In genomic region chr11:46333129-46333947, GRCh38 we compare ENCODE assay signal across 8 cellular contexts. TPM values are rescaled to one million over a fixed set of nuclear protein-coding genes. Genes with fewer than 3 reads are reported as not detected.
DNase-seq lines count a peak whose midpoint lies in the region; ATAC-seq and TF ChIP-seq lines count a peak whose summit lies in the region.

No MANE protein-coding gene starts in this region.

- H3K9ac ChIP-seq in neural cell (ENCODE audit: low read length), result peak overlapping the region; percentile 72

- H3K27ac ChIP-seq in neural cell (ENCODE audit: low read length), result peak overlapping the region; percentile 62

- H3K4me1 Mint-ChIP-seq in dendritic cell treated with granulocyte-macrophage colony-stimulating factor and Interleukin-4, amounts not matched to agents 40 ng/mL and 50 ng/mL, for 4 days (ENCODE audit: low read depth), result peaks cover 85% of the 10 kb centered on the region

- H3K4me2 ChIP-seq in neural cell (ENCODE audit: low read length), result peak overlapping the region; percentile 73

- H3K36me3 Mint-ChIP-seq in dendritic cell treated with granulocyte-macrophage colony-stimulating factor and Interleukin-4, amounts not matched to agents 40 ng/mL and 50 ng/mL, for 4 days (ENCODE audit: low read depth), result no peaks in the 10 kb centered on the region

- DNase-seq in D341Med (ENCODE audit: low spot score) (peak; percentile 67), NCI-H748 (lab: John Stamatoyannopoulos, UW; ENCODE audit: unreplicated experiment) (peak; percentile 67)

- no peaks in the 10 kb centered on the region for H3K9me3 Mint-ChIP-seq in dendritic cell treated with granulocyte-macrophage colony-stimulating factor and Interleukin-4, amounts not matched to agents 40 ng/mL and 50 ng/mL, for 4 days

- H3K27me3 ChIP-seq in neural cell (ENCODE audit: insufficient read depth, low read depth, low read length), result peaks cover 20% of the 10 kb centered on the region

- H3K79me2 ChIP-seq in neural cell (replicated peaks; ENCODE audit: insufficient read depth, low read length), result peaks cover 5% of the 10 kb centered on the region

- H3K27me3 Mint-ChIP-seq in dendritic cell treated with granulocyte-macrophage colony-stimulating factor and Interleukin-4, amounts not matched to agents 40 ng/mL and 50 ng/mL, for 4 days, result peaks cover 64% of the 10 kb centered on the region

- H4K20me1 ChIP-seq in neural cell (ENCODE audit: insufficient read depth), result no peaks in the 10 kb centered on the region

- no peaks in the 10 kb centered on the region for H3K9me3 ChIP-seq in neural cell (ENCODE audit: low read length)

- no peak for TF ChIP-seq CTCF in neural cell (IDR thresholded peaks at IDR 0.05; ENCODE audit: poor library complexity, severe bottlenecking)

- intact Hi-C loops in dendritic cell treated with granulocyte-macrophage colony-stimulating factor and Interleukin-4, amounts not matched to agents 40 ng/mL and 50 ng/mL, for 4 days (cut with micrococcal nuclease), result no loop called here

- H2AFZ ChIP-seq in neural cell (ENCODE audit: low read depth, low read length), result no peak overlapping the region

- no peak for ATAC-seq in GM21381 (IDR thresholded peaks at IDR 0.05; ENCODE audit: unreplicated experiment)
- no peak for ATAC-seq in GM21360 (IDR thresholded peaks at IDR 0.05; ENCODE audit: unreplicated experiment)
- no peak for ATAC-seq in HG03521 (IDR thresholded peaks at IDR 0.05; ENCODE audit: unreplicated experiment)
- no peak for ATAC-seq in HG03571 (IDR thresholded peaks at IDR 0.05; ENCODE audit: unreplicated experiment)

- no peaks in the 10 kb centered on the region for H3F3A ChIP-seq in neural cell (ENCODE audit: insufficient read depth, low read length, poor library complexity, severe bottlenecking)

- peak overlapping the region; percentile 66 for H3K4me3 Mint-ChIP-seq in dendritic cell treated with granulocyte-macrophage colony-stimulating factor and Interleukin-4, amounts not matched to agents 40 ng/mL and 50 ng/mL, for 4 days

- TF ChIP-seq RAD21 in neural cell (conservative IDR thresholded peaks at IDR 0.05), result peak; percentile 15

- TF ChIP-seq EP300 in neural cell (conservative IDR thresholded peaks at IDR 0.05; ENCODE audit: poor library complexity, severe bottlenecking), result peak; percentile 17

- H3K9me2 ChIP-seq in neural cell (ENCODE audit: insufficient read depth, low read length), result no peaks in the 10 kb centered on the region

- peak overlapping the region; percentile 32 for H3K27ac Mint-ChIP-seq in dendritic cell treated with granulocyte-macrophage colony-stimulating factor and Interleukin-4, amounts not matched to agents 40 ng/mL and 50 ng/mL, for 4 days

- H3K4me3 ChIP-seq in neural cell (ENCODE audit: low read length), result peak overlapping the region; percentile 79

- no peaks in the 10 kb centered on the region for H3K36me3 ChIP-seq in neural cell (ENCODE audit: insufficient read depth, low read length)

TF ChIP-seq in neural cell, 6 proteins besides CTCF, POLR2A, EP300 and RAD21:
- TF ChIP-seq TAF1 (IDR thresholded peaks at IDR 0.05; ENCODE audit: low read depth) (peak; percentile 60), SMC3 (conservative IDR thresholded peaks at IDR 0.05; ENCODE audit: poor library complexity) (no peak), MXI1 (conservative IDR thresholded peaks at IDR 0.05; ENCODE audit: poor library complexity, severe bottlenecking) (no peak)

RNA-seq across cellular contexts. Expression of gene DGKZ, which starts 13.9 kb away (rescaled TPM):
- 55.7 and 91.0 TPM in 2 replicates for polyA plus RNA-seq in neural cell
- 62.5 and 66.7 TPM in 2 replicates for polyA minus RNA-seq in neural cell

RNA-seq across cellular contexts. Expression of gene MDK, which starts 48.1 kb away (rescaled TPM):
- 90.3 and 120 TPM in 2 replicates for polyA plus RNA-seq in neural cell
- polyA minus RNA-seq in neural cell, result 34.3 and 38.1 TPM in 2 replicates

RNA-seq across cellular contexts. Expression of gene CREB3L1, which starts 55.9 kb away (rescaled TPM):
- not detected in 2 replicates for polyA plus RNA-seq in neural cell
- polyA minus RNA-seq in neural cell, result not detected in 2 replicates

RNA-seq across cellular contexts. Expression of gene CHRM4, which starts 58.2 kb away (rescaled TPM):
- 8.2 and 11.6 TPM in 2 replicates for polyA plus RNA-seq in neural cell
- polyA minus RNA-seq in neural cell, result 18.4 and 24.1 TPM in 2 replicates
